In the genomic region with DNA sequence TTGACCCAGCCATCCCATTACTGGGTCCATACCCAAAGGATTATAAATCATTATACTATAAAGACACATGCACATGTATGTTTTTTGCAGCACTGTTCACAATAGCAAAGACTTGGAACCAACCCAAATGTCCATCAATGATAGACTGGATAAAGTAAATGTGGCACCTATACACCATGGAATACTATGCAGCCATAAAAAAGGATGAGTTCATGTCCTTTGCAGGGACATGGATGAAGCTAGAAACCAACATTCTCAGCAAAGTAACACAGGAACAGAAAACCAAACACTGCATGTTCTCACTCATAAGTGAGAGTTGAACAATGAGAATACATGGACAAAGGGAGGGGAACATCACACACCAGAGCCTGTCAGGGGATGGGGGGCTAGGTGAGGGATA, we compare ENCODE assay signal across 2 cellular contexts. TPM values are rescaled to one million over a fixed set of nuclear protein-coding genes. Genes with fewer than 3 reads are reported as not detected.
"Had no signal": no experiment of that assay in that cellular context is flagged by ENCODE, and none has a peak within 500 bp of the region (broad histone marks: within the 10 kb centered on the region; RNA-seq: fewer than 3 reads in every experiment).

No MANE protein-coding gene starts in this region.

RNA-seq across cellular contexts. Expression of a gene that starts 47.9 kb away (rescaled TPM):
- total RNA-seq: osteocyte had no signal
- polyA plus RNA-seq: neural cell had no signal
